17 cellular contexts compared by ENCODE assay signal in genomic region chr9:116482740-116483139, GRCh38.
DNase-seq lines count a peak whose midpoint lies in the region; ATAC-seq and TF ChIP-seq lines count a peak whose summit lies in the region.
"Had no signal": no experiment of that assay in that cellular context is flagged by ENCODE, and none has a peak within 500 bp of the region (broad histone marks: within the 10 kb centered on the region; RNA-seq: fewer than 3 reads in every experiment).

No MANE protein-coding gene starts in this region.

- H3K36me3 ChIP-seq in heart left ventricle (peaks cover 0 to 5% (median 0%) of the 10 kb centered on the region in 9 donors), left ventricle myocardium inferior (peaks cover 3% of the 10 kb centered on the region), mesendoderm (ENCODE audit: control insufficient read depth, insufficient read depth, low read length) (no peaks in the 10 kb centered on the region), upper lobe of right lung (no peaks in the 10 kb centered on the region), A673 (ENCODE audit: insufficient read depth, low read length, poor library complexity, severe bottlenecking) (no peaks in the 10 kb centered on the region)
- H3K36me3 ChIP-seq: cardiac muscle cell, SJSA1 had no signal

- WGBS in heart left ventricle, 4 donors: 42 to 69% (median 58%) methylated on average over 1 of the region's 1 CpG
- no CpG with 5 or more reads among the region's 1 CpG for WGBS in mesendoderm (ENCODE audit: extremely low coverage, insufficient coverage, low lambda C conversion rate)

- TF ChIP-seq CTCF in heart left ventricle (IDR thresholded peaks at IDR 0.05) (no peak), left ventricle myocardium inferior (IDR thresholded peaks at IDR 0.05; ENCODE audit: borderline replicate concordance) (no peak), upper lobe of right lung (IDR thresholded peaks at IDR 0.05) (no peak), A673 (conservative IDR thresholded peaks at IDR 0.05; ENCODE audit: low read depth, low read length) (no peak), RWPE1 (conservative IDR thresholded peaks at IDR 0.05; ENCODE audit: low read depth) (no peak)

- CTCF ChIA-PET in A673 (lab: Charles Lee): no interaction called here
- CTCF ChIA-PET in RWPE1 (lab: Yijun Ruan, JAX): interaction anchor here (0.8 to 1.1 kb wide), 2 partner anchors 13 to 889 kb away, joined by 3 to 9 read pairs; no protein-coding TSS in a partner anchor

- H3K9me3 ChIP-seq in heart left ventricle: no peaks in the 10 kb centered on the region
- H3K9me3 ChIP-seq in left ventricle myocardium inferior (replicated peaks): no peaks in the 10 kb centered on the region
- no peaks in the 10 kb centered on the region for H3K9me3 ChIP-seq in upper lobe of right lung
- no peaks in the 10 kb centered on the region for H3K9me3 ChIP-seq in A673 (ENCODE audit: low read depth, low read length, poor library complexity, severe bottlenecking)
- H3K9me3 ChIP-seq: SJSA1 had no signal

- DNase-seq in heart left ventricle (peak in 2 of 5 donors; percentile 18 to 43), left ventricle myocardium inferior (no peak), anterior cingulate cortex (lab: John Stamatoyannopoulos, UW) (peak in 46 of 58 donors; percentile 15 to 87 (median 42)), mesendoderm (peak; percentile 67), upper lobe of right lung (no peak), A673 (ENCODE audit: low spot score) (no peak), RWPE1 (ENCODE audit: low spot score) (no peak)
- DNase-seq: KBM-7; naive thymus-derived CD8-positive, alpha-beta T cell; NCI-H187; NK-92 treated with Interleukin-12 subunit alpha and Interleukin-12 subunit beta, amount 100 ng/mL, for 24 hours; stimulated activated naive CD8-positive, alpha-beta T cell treated with anti-CD3 and anti-CD28 coated beads, Interleukin-15, Interleukin-2, amounts not matched to agents 100 U/mL and 50 U/mL, for 24 hours had no signal

- peak overlapping the region; percentile 10 for H3K56ac ChIP-seq in mesendoderm (ENCODE audit: low read length)

- ATAC-seq in heart left ventricle: peak in 3 of 4 donors; percentile 41 to 70 (median 50)
- peak; percentile 10 for ATAC-seq in upper lobe of right lung
- no peak for ATAC-seq in GM19328 (IDR thresholded peaks at IDR 0.05; ENCODE audit: unreplicated experiment)
- ATAC-seq: naive thymus-derived CD8-positive, alpha-beta T cell; stimulated activated naive CD8-positive, alpha-beta T cell treated with anti-CD3 and anti-CD28 coated beads, Interleukin-15, Interleukin-2, amounts not matched to agents 100 U/mL and 50 U/mL, for 24 hours had no signal

- H3K4ac ChIP-seq in mesendoderm (ENCODE audit: low read depth, low read length): no peak overlapping the region

- H2BK15ac ChIP-seq in mesendoderm (replicated peaks; ENCODE audit: low read depth): no peak overlapping the region

- H3K27ac ChIP-seq in heart left ventricle (peak overlapping the region in 1 of 12 donors; percentile 42), left ventricle myocardium inferior (replicated peaks) (no peak overlapping the region), mesendoderm (ENCODE audit: low read depth, low read length) (no peak overlapping the region), upper lobe of right lung (no peak overlapping the region), A673 (ENCODE audit: low read depth, low read length, poor library complexity, severe bottlenecking) (no peak overlapping the region), RWPE1 (no peak overlapping the region)
- H3K27ac ChIP-seq: cardiac muscle cell, SJSA1, VCaP had no signal

- intact Hi-C loops in heart left ventricle (cut with DNase I) (no loop called here), left ventricle myocardium inferior (cut with micrococcal nuclease) (no loop called here), upper lobe of right lung (cut with DNase I) (no loop called here), A673 (cut with micrococcal nuclease; ENCODE audit: unreplicated experiment) (no loop called here)

- no peak overlapping the region for H3K4me2 ChIP-seq in mesendoderm (ENCODE audit: low read length)

- H3K9ac ChIP-seq in mesendoderm (ENCODE audit: low read length): no peak overlapping the region

- no peak overlapping the region for H2BK5ac ChIP-seq in mesendoderm (ENCODE audit: low read length)

- no peak overlapping the region for H2BK120ac ChIP-seq in mesendoderm (ENCODE audit: low read depth, low read length)

- H3K79me1 ChIP-seq in mesendoderm (ENCODE audit: low read length): no peaks in the 10 kb centered on the region

- BruUV-seq in A673 (replicated peaks; lab: Mats Ljungman, UMichigan): no TSS peak

- TF ChIP-seq POLR2A in heart left ventricle (IDR thresholded peaks at IDR 0.05): no peak

- H3K23ac ChIP-seq in mesendoderm (ENCODE audit: low read length): no peak overlapping the region

- H4K5ac ChIP-seq in mesendoderm (ENCODE audit: low read length): no peak overlapping the region

- H3K4me1 ChIP-seq in heart left ventricle (peaks cover 0 to 21% (median 0%) of the 10 kb centered on the region in 12 donors), left ventricle myocardium inferior (no peaks in the 10 kb centered on the region), mesendoderm (ENCODE audit: control insufficient read depth, low read depth, low read length) (no peaks in the 10 kb centered on the region), upper lobe of right lung (peaks cover 5% of the 10 kb centered on the region), A673 (ENCODE audit: insufficient read depth, low read length, poor library complexity, severe bottlenecking) (peaks cover 5% of the 10 kb centered on the region)

- POLR2A ChIA-PET in A673 (lab: Charles Lee; ENCODE audit: low non-redundant PET): no interaction called here
- POLR2A ChIA-PET in RWPE1 (lab: Yijun Ruan, JAX; ENCODE audit: low non-redundant PET): no interaction called here

- H3K27me3 ChIP-seq in heart left ventricle (no peaks in the 10 kb centered on the region), left ventricle myocardium inferior (ENCODE audit: low read depth) (no peaks in the 10 kb centered on the region), mesendoderm (ENCODE audit: insufficient read depth, low read length, poor library complexity) (no peaks in the 10 kb centered on the region), upper lobe of right lung (no peaks in the 10 kb centered on the region), A673 (replicated peaks; ENCODE audit: insufficient read depth, low read depth, low read length, poor library complexity) (no peaks in the 10 kb centered on the region)
- H3K27me3 ChIP-seq: cardiac muscle cell, SJSA1 had no signal

- H3K4me3 ChIP-seq in heart left ventricle: no peak overlapping the region
- H3K4me3 ChIP-seq in left ventricle myocardium inferior: no peak overlapping the region
- no peak overlapping the region for H3K4me3 ChIP-seq in mesendoderm (ENCODE audit: low read length)
- no peak overlapping the region for H3K4me3 ChIP-seq in upper lobe of right lung
- H3K4me3 ChIP-seq in A673 (ENCODE audit: low read depth, low read length, poor library complexity, severe bottlenecking): no peak overlapping the region
- H3K4me3 ChIP-seq: cardiac muscle cell, SJSA1, skin epidermis had no signal

- no peak overlapping the region for H3K18ac ChIP-seq in mesendoderm (ENCODE audit: low read length)

- H3K79me2 ChIP-seq in mesendoderm (ENCODE audit: control insufficient read depth, insufficient read depth, low read length): no peaks in the 10 kb centered on the region

- no peak overlapping the region for H2AK5ac ChIP-seq in mesendoderm (ENCODE audit: low read length)

- H4K8ac ChIP-seq in mesendoderm (ENCODE audit: low read depth, low read length): no peak overlapping the region

Comparison
In these comparisons a context has a peak if more than half of its experiments do, and no peak if none do; other contexts are left out.
1. DNase-seq: peak in anterior cingulate cortex (46 of 58) and mesendoderm (single experiment); none in left ventricle myocardium inferior (single experiment), upper lobe of right lung (single experiment), A673 (single experiment) and RWPE1 (single experiment).